17 cellular contexts compared by ENCODE assay signal in genomic region chr9:82880353-82880752, GRCh38.
A peak's percentile ranks its signal among the peaks of the same experiment; 100 is the strongest.
DNase-seq lines count a peak whose midpoint lies in the region; ATAC-seq lines count a peak whose summit lies in the region.
"Had no signal": no experiment of that assay in that cellular context is flagged by ENCODE, and none has a peak within 500 bp of the region (broad histone marks: within the 10 kb centered on the region; RNA-seq: fewer than 3 reads in every experiment).

No MANE protein-coding gene starts in this region.

- ATAC-seq in left colon (peak; percentile 86), GM18868 (IDR thresholded peaks at IDR 0.05; ENCODE audit: unreplicated experiment) (no peak)
- ATAC-seq: K562 had no signal

- H3K27me3 ChIP-seq in HUES6 (ENCODE audit: control insufficient read depth, insufficient read depth, low read length), result no peaks in the 10 kb centered on the region
- H3K27me3 ChIP-seq: BLaER1 had no signal

- H3K4me1 ChIP-seq in HUES6 (ENCODE audit: control insufficient read depth, insufficient read depth, low read length), result peaks cover 44% of the 10 kb centered on the region
- H3K4me1 ChIP-seq: HAP-1 had no signal

- no peak overlapping the region for H3K27ac ChIP-seq in HUES6 (ENCODE audit: low read depth, low read length)
- H3K27ac ChIP-seq: 22Rv1, BLaER1 had no signal

- intact Hi-C loops in left colon (cut with DNase I, micrococcal nuclease), result no loop called here

- DNase-seq in A172 (ENCODE audit: low spot score), result peak; percentile 28
- DNase-seq in left colon, result peak in 1 of 2 donors; percentile 9
- DNase-seq in renal cortical epithelial cell (ENCODE audit: low read depth), result peak; percentile 15
- no peak for DNase-seq in NCI-H1694 (lab: John Stamatoyannopoulos, UW)
- DNase-seq in SHP77 treated with DMSO at 0.1 percent for 48 hours (lab: John Stamatoyannopoulos, UW), result no peak
- DNase-seq: CD4-positive, alpha-beta memory T cell; DMS153; DMS79; GF-D8; GOT3; IMR-90 had no signal

- H3K36me3 ChIP-seq in HUES6 (ENCODE audit: control insufficient read depth, insufficient read depth, low read length), result peaks cover 62% of the 10 kb centered on the region
- H3K36me3 ChIP-seq: BLaER1, HAP-1 had no signal

- H3K9me3 ChIP-seq in HUES6 (ENCODE audit: control insufficient read depth, insufficient read depth, low read depth, low read length), result no peaks in the 10 kb centered on the region; the same call in 1 of the 2 replicates
- H3K9me3 ChIP-seq: HAP-1 had no signal

- 0 out of 2 replicates have a peak overlapping the region, but pooled peaks have one; percentile 54 for H3K4me3 ChIP-seq in HUES6 (ENCODE audit: low read depth, low read length)
- H3K4me3 ChIP-seq: BLaER1, HAP-1, K562 had no signal

- no peak overlapping the region for H3K9ac ChIP-seq in HUES6 (ENCODE audit: low read length)
- H3K9ac ChIP-seq: BLaER1 had no signal

Comparison
In these comparisons a context has a peak if more than half of its experiments do, and no peak if none do; other contexts are left out.
1. DNase-seq: peak in A172 (single experiment) and renal cortical epithelial cell (single experiment); none in NCI-H1694 (single experiment) and SHP77 treated with DMSO at 0.1 percent for 48 hours (single experiment).